In genomic region chr12:11881835-11882234, GRCh38 we compare ENCODE assay signal across 23 cellular contexts.
A peak's percentile ranks its signal among the peaks of the same experiment; 100 is the strongest.
DNase-seq lines count a peak whose midpoint lies in the region; ATAC-seq and TF ChIP-seq lines count a peak whose summit lies in the region.
"Had no signal": no experiment of that assay in that cellular context is flagged by ENCODE, and none has a peak within 500 bp of the region (broad histone marks: within the 10 kb centered on the region; RNA-seq: fewer than 3 reads in every experiment).

No MANE protein-coding gene starts in this region.

- H3K27ac ChIP-seq in colonic mucosa (peak overlapping the region; percentile 90), RWPE1 (no peak overlapping the region)
- H3K27ac ChIP-seq: HL-60, left ventricle myocardium inferior had no signal

- peak overlapping the region in 1 of 2 donors; percentile 23 for H3K9ac ChIP-seq in colonic mucosa (ENCODE audit: low read depth in 2 of 2, low read length in 2 of 2)
- H3K9ac ChIP-seq: SK-N-SH had no signal

- POLR2A ChIA-PET in RWPE1 (lab: Yijun Ruan, JAX; ENCODE audit: low non-redundant PET) = no interaction called here

- ATAC-seq in HG03045 (IDR thresholded peaks at IDR 0.05; ENCODE audit: unreplicated experiment) = no peak
- ATAC-seq: heart left ventricle had no signal

- no peaks in the 10 kb centered on the region for H3K27me3 Mint-ChIP-seq in neural crest cell (ENCODE audit: low read depth)
- H3K27me3 Mint-ChIP-seq in osteocyte (ENCODE audit: unreplicated experiment) = no peaks in the 10 kb centered on the region
- H3K27me3 Mint-ChIP-seq: activated CD4-positive, alpha-beta memory T cell treated with anti-CD3 and anti-CD28 coated beads, Interleukin-2, amount 10 ng/mL, durations not matched to agents 7 days and 5 days had no signal

- no peaks in the 10 kb centered on the region for H3K9me3 ChIP-seq in colonic mucosa
- H3K9me3 ChIP-seq: heart left ventricle, left ventricle myocardium inferior, SK-N-SH had no signal

- H3K9me3 Mint-ChIP-seq in neural crest cell = no peaks in the 10 kb centered on the region
- no peaks in the 10 kb centered on the region for H3K9me3 Mint-ChIP-seq in osteocyte (ENCODE audit: unreplicated experiment)
- H3K9me3 Mint-ChIP-seq: activated CD4-positive, alpha-beta memory T cell treated with anti-CD3 and anti-CD28 coated beads, Interleukin-2, amount 10 ng/mL, durations not matched to agents 7 days and 5 days; activated naive CD4-positive, alpha-beta T cell treated with anti-CD3 and anti-CD28 coated beads for 36 hours; T-helper 2 cell treated with Interferon-gamma antibody and Interleukin-4, amounts not matched to agents 5 μg/mL and 100 μg/mL, for 36 hours had no signal

- CTCF ChIA-PET in RWPE1 (lab: Yijun Ruan, JAX) = no interaction called here

- H3K36me3 Mint-ChIP-seq in neural crest cell (ENCODE audit: low read depth) (peaks cover 12% of the 10 kb centered on the region), osteocyte (ENCODE audit: unreplicated experiment) (peaks cover 22% of the 10 kb centered on the region)

- no peaks in the 10 kb centered on the region for H3K36me3 ChIP-seq in colonic mucosa

- peak overlapping the region; percentile 30 for H3K27ac Mint-ChIP-seq in neural crest cell (ENCODE audit: unreplicated experiment)
- no peak overlapping the region for H3K27ac Mint-ChIP-seq in osteocyte (ENCODE audit: unreplicated experiment)
- H3K27ac Mint-ChIP-seq: activated CD4-positive, alpha-beta memory T cell treated with anti-CD3 and anti-CD28 coated beads, Interleukin-2, amount 10 ng/mL, durations not matched to agents 7 days and 5 days; activated naive CD4-positive, alpha-beta T cell treated with anti-CD3 and anti-CD28 coated beads for 36 hours; T-helper 2 cell treated with Interferon-gamma antibody and Interleukin-4, amounts not matched to agents 5 μg/mL and 100 μg/mL, for 36 hours had no signal

- TF ChIP-seq CTCF in colonic mucosa (IDR thresholded peaks at IDR 0.05) = no peak
- TF ChIP-seq CTCF in neural crest cell (conservative IDR thresholded peaks at IDR 0.05) = no peak
- no peak for TF ChIP-seq CTCF in osteocyte (IDR thresholded peaks at IDR 0.05)
- no peak for TF ChIP-seq CTCF in RWPE1 (conservative IDR thresholded peaks at IDR 0.05; ENCODE audit: low read depth)

- H3K27me3 ChIP-seq in colonic mucosa = no peaks in the 10 kb centered on the region
- H3K27me3 ChIP-seq: heart left ventricle had no signal

- peaks cover 35% of the 10 kb centered on the region for H3K4me1 ChIP-seq in colonic mucosa

- DNase-seq in ACHN = peak; percentile 24
- DNase-seq in HT-29 (ENCODE audit: low spot score) = peak; percentile 75
- peak; percentile 57 for DNase-seq in colonic mucosa
- no peak for DNase-seq in neural crest cell (ENCODE audit: low read depth, low spot score)
- no peak for DNase-seq in osteocyte (ENCODE audit: extremely low spot score, unreplicated experiment)
- DNase-seq in RWPE1 (ENCODE audit: low spot score) = no peak
- no peak for DNase-seq in midbrain (lab: John Stamatoyannopoulos, UW)
- DNase-seq: activated CD4-positive, alpha-beta memory T cell treated with anti-CD3 and anti-CD28 coated beads, Interleukin-2, amount 10 ng/mL, durations not matched to agents 7 days and 5 days; activated CD4-positive, CD25-positive, alpha-beta regulatory T cell; activated naive CD4-positive, alpha-beta T cell treated with anti-CD3 and anti-CD28 coated beads for 36 hours; amygdala; COR-L47; heart left ventricle; left ventricle myocardium inferior; NCI-H1417; NK-92 treated with Interleukin-12 subunit alpha and Interleukin-12 subunit beta, amount 100 ng/mL, for 24 hours; retina; RPMI8226; SK-N-SH; stimulated activated CD4-positive, alpha-beta T cell treated with anti-CD3 and anti-CD28 coated beads, Interleukin-12 subunit alpha, Interleukin-12 subunit beta, amount 100 ng/mL, for 4 hours had no signal

- H3K4me3 Mint-ChIP-seq in neural crest cell (no peak overlapping the region), osteocyte (ENCODE audit: unreplicated experiment) (no peak overlapping the region)
- H3K4me3 Mint-ChIP-seq: activated CD4-positive, alpha-beta memory T cell treated with anti-CD3 and anti-CD28 coated beads, Interleukin-2, amount 10 ng/mL, durations not matched to agents 7 days and 5 days; activated naive CD4-positive, alpha-beta T cell treated with anti-CD3 and anti-CD28 coated beads for 36 hours; T-helper 2 cell treated with Interferon-gamma antibody and Interleukin-4, amounts not matched to agents 5 μg/mL and 100 μg/mL, for 36 hours had no signal

- in situ Hi-C loops in ACHN (cut with HindIII; ENCODE audit: low pct_ligation_motif_present, low pct_unique_long_range_greater_than_20kb, low sequenced_read_pairs) = no loop called here

- intact Hi-C loops in colonic mucosa (cut with DNase I) = no loop called here

- no peak overlapping the region for H3K4me3 ChIP-seq in colonic mucosa
- H3K4me3 ChIP-seq: heart left ventricle, left ventricle myocardium inferior had no signal

- peaks cover 50% of the 10 kb centered on the region for H3K4me1 Mint-ChIP-seq in neural crest cell
- peaks cover 58% of the 10 kb centered on the region for H3K4me1 Mint-ChIP-seq in osteocyte (ENCODE audit: unreplicated experiment)

Comparison
In these comparisons a context has a peak if more than half of its experiments do, and no peak if none do; other contexts are left out.
1. DNase-seq: peak in ACHN (single experiment), HT-29 (single experiment) and colonic mucosa (single experiment); none in neural crest cell (single experiment), osteocyte (single experiment), RWPE1 (single experiment) and midbrain (single experiment).